ENCODE assay signal across 12 cellular contexts in the genomic region with DNA sequence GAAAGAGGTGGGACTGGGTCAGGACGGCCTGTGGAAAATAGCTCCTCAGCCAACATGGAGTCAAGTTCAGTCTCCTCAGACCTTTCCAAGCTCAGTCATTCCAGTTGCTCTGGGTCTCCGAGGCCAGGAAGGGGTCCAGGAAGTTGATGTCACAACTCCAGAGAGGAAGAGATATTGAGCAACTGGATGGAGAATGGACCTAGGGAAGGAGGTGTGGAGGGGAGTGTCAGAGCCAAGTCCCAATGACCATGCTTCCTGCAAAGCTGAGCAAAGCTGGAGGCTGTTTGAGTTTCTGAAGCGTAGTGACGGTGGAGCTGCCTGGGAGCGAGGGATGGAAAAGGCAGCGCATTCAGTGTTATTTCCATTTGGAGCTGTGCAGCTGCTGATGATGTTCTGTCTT.
A peak's percentile ranks its signal among the peaks of the same experiment; 100 is the strongest.
DNase-seq lines count a peak whose midpoint lies in the region; ATAC-seq and TF ChIP-seq lines count a peak whose summit lies in the region.
"Had no signal": no experiment of that assay in that cellular context is flagged by ENCODE, and none has a peak within 500 bp of the region (broad histone marks: within the 10 kb centered on the region; RNA-seq: fewer than 3 reads in every experiment).

No MANE protein-coding gene starts in this region.

- H4K91ac ChIP-seq in mesenchymal stem cell (ENCODE audit: low read length): peak overlapping the region; percentile 89

- no peaks in the 10 kb centered on the region for H3K4me1 ChIP-seq in mesenchymal stem cell (ENCODE audit: control insufficient read depth, insufficient read depth, low read depth, low read length)
- no peaks in the 10 kb centered on the region for H3K4me1 ChIP-seq in urinary bladder (ENCODE audit: insufficient read depth)
- H3K4me1 ChIP-seq: prostate gland had no signal

- H2AFZ ChIP-seq in mesenchymal stem cell (ENCODE audit: low read depth, low read length): peak overlapping the region; percentile 29

- H2AK5ac ChIP-seq in mesenchymal stem cell (ENCODE audit: low read length, severe bottlenecking): no peak overlapping the region

- H3K36me3 ChIP-seq in mesenchymal stem cell (ENCODE audit: control insufficient read depth in 1 of 2, insufficient read depth in 2 of 2, low read depth in 1 of 2, low read length in 2 of 2) (no peaks in the 10 kb centered on the region), urinary bladder (ENCODE audit: insufficient read depth) (no peaks in the 10 kb centered on the region)
- H3K36me3 ChIP-seq: prostate gland had no signal

- peak overlapping the region; percentile 46 for H2BK15ac ChIP-seq in mesenchymal stem cell (ENCODE audit: low read depth, poor library complexity, severe bottlenecking)

- 84% methylated on average over 6 of the region's 6 CpGs for WGBS in mesenchymal stem cell
- 71% methylated on average over 6 of the region's 6 CpGs for WGBS in urinary bladder

- peak; percentile 71 for DNase-seq in NCI-H69 (lab: John Stamatoyannopoulos, UW)
- peak; percentile 45 for DNase-seq in fibroblast of mammary gland (ENCODE audit: low read depth)
- DNase-seq in mesenchymal stem cell: peak; percentile 37
- DNase-seq in DMS79 treated with DMSO at 0.1 percent for 48 hours (lab: John Stamatoyannopoulos, UW): no peak
- no peak for DNase-seq in erythroblast (lab: John Stamatoyannopoulos, UW)
- DNase-seq: amygdala, naive B cell, NCI-H1694 treated with DMSO at 0.1 percent for 48 hours, NCI-H510A treated with DMSO at 0.1 percent for 48 hours had no signal

- no peak overlapping the region for H3K4me2 ChIP-seq in mesenchymal stem cell (ENCODE audit: low read length, poor library complexity, severe bottlenecking)

- peak overlapping the region; percentile 67 to 70 for H3K18ac ChIP-seq in mesenchymal stem cell (ENCODE audit: low read depth in 1 of 2, low read length in 2 of 2)

- H3K27ac ChIP-seq in mesenchymal stem cell (ENCODE audit: low read length, poor library complexity, severe bottlenecking): no peak overlapping the region
- peak overlapping the region; percentile 41 for H3K27ac ChIP-seq in urinary bladder (ENCODE audit: low read depth)

- peak overlapping the region; percentile 49 to 78 for H2BK12ac ChIP-seq in mesenchymal stem cell (ENCODE audit: low read length in 2 of 2)

- H2BK120ac ChIP-seq in mesenchymal stem cell (ENCODE audit: low read depth, low read length): peak overlapping the region; percentile 67

- peak overlapping the region in 1 of 2 experiments; percentile 61 for H3K14ac ChIP-seq in mesenchymal stem cell (ENCODE audit: low read length in 2 of 2)

- H3K9ac ChIP-seq in mesenchymal stem cell (ENCODE audit: low read length): peak overlapping the region; percentile 56

- peak overlapping the region; percentile 83 for H4K8ac ChIP-seq in mesenchymal stem cell (ENCODE audit: low read length)

- ATAC-seq in HG02678 (IDR thresholded peaks at IDR 0.05; ENCODE audit: unreplicated experiment): no peak

- no peak overlapping the region for H2BK5ac ChIP-seq in mesenchymal stem cell (ENCODE audit: low read depth, low read length, poor library complexity, severe bottlenecking)

- TF ChIP-seq CTCF in fibroblast of mammary gland (conservative IDR thresholded peaks at IDR 0.05; ENCODE audit: control insufficient read depth, insufficient read depth, low read depth, low read length): no peak

- no peaks in the 10 kb centered on the region for H3K79me1 ChIP-seq in mesenchymal stem cell (replicated peaks; ENCODE audit: low read length, poor library complexity, severe bottlenecking)

- no peaks in the 10 kb centered on the region for H3K9me3 ChIP-seq in mesenchymal stem cell (ENCODE audit: control insufficient read depth, low read length)
- H3K9me3 ChIP-seq: prostate gland had no signal

- no peak overlapping the region for H3K4me3 ChIP-seq in fibroblast of mammary gland (ENCODE audit: control insufficient read depth, low read depth, low read length)
- no peak overlapping the region for H3K4me3 ChIP-seq in mesenchymal stem cell (ENCODE audit: insufficient read depth in 1 of 2, low read depth in 1 of 2, low read length in 2 of 2)
- no peak overlapping the region for H3K4me3 ChIP-seq in urinary bladder (ENCODE audit: low read depth, low read length)
- H3K4me3 ChIP-seq: prostate gland had no signal

- H3K23ac ChIP-seq in mesenchymal stem cell (ENCODE audit: low read length in 2 of 2): no peak overlapping the region

- peaks cover 3 to 12% of the 10 kb centered on the region in 2 experiments for H3K27me3 ChIP-seq in mesenchymal stem cell (ENCODE audit: control insufficient read depth in 1 of 2, insufficient read depth in 1 of 2, low read length in 2 of 2)

- no peak for TF ChIP-seq POLR2A in erythroblast (IDR thresholded peaks at IDR 0.05; ENCODE audit: low read length)

- H3K4ac ChIP-seq in mesenchymal stem cell (ENCODE audit: low read depth in 1 of 2, low read length in 2 of 2): peak overlapping the region; percentile 43 to 79

Comparison
In these comparisons a context has a peak if more than half of its experiments do, and no peak if none do; other contexts are left out.
1. DNase-seq: peak in NCI-H69 (single experiment), fibroblast of mammary gland (single experiment) and mesenchymal stem cell (single experiment); none in DMS79 treated with DMSO at 0.1 percent for 48 hours (single experiment) and erythroblast (0 of 2).